17 cellular contexts compared by ENCODE assay signal in genomic region chr14:88004637-88005036, GRCh38.
A peak's percentile ranks its signal among the peaks of the same experiment; 100 is the strongest.
DNase-seq lines count a peak whose midpoint lies in the region; ATAC-seq and TF ChIP-seq lines count a peak whose summit lies in the region.
"Had no signal": no experiment of that assay in that cellular context is flagged by ENCODE, and none has a peak within 500 bp of the region (broad histone marks: within the 10 kb centered on the region; RNA-seq: fewer than 3 reads in every experiment).

No MANE protein-coding gene starts in this region.

- TF ChIP-seq CTCF in DND-41 (IDR thresholded peaks at IDR 0.05; ENCODE audit: borderline replicate concordance, extremely low read depth, low read length, poor library complexity, severe bottlenecking) (no peak), SU-DHL-6 (IDR thresholded peaks at IDR 0.05; ENCODE audit: insufficient read depth, low read length, poor library complexity, severe bottlenecking) (no peak)

- DNase-seq in DND-41 (no peak), globus pallidus (ENCODE audit: low spot score) (no peak)
- DNase-seq in effector memory CD8-positive, alpha-beta T cell: no peak
- DNase-seq: activated CD4-positive, alpha-beta T cell treated with anti-CD3 and anti-CD28 coated beads, Interleukin-2, amount 50 U/mL, for 48 hours; adrenal gland; C1 segment of cervical spinal cord; cortex of kidney; NCI-H1417; NCI-H345; PC-9; retina had no signal

- peak overlapping the region; percentile 89 to 96 for H3K4me3 Mint-ChIP-seq in effector memory CD8-positive, alpha-beta T cell

- H3K9me3 Mint-ChIP-seq in effector memory CD8-positive, alpha-beta T cell: no peaks in the 10 kb centered on the region

- H2AFZ ChIP-seq in DND-41 (ENCODE audit: low read depth, low read length) (no peak overlapping the region), SU-DHL-6 (ENCODE audit: low read depth, low read length, severe bottlenecking) (peak overlapping the region; percentile 89)
- H2AFZ ChIP-seq: hepatocyte, PC-9 had no signal

- H3K36me3 Mint-ChIP-seq in effector memory CD8-positive, alpha-beta T cell (ENCODE audit: insufficient read depth): peaks cover 38% of the 10 kb centered on the region

- H4K20me1 ChIP-seq in BLaER1: no peaks in the 10 kb centered on the region
- H4K20me1 ChIP-seq in DND-41 (ENCODE audit: insufficient read depth, low read length): no peaks in the 10 kb centered on the region
- H4K20me1 ChIP-seq in SU-DHL-6 (ENCODE audit: low read depth, low read length): no peaks in the 10 kb centered on the region

- peak overlapping the region; percentile 69 to 93 for H3K27ac Mint-ChIP-seq in effector memory CD8-positive, alpha-beta T cell

- ATAC-seq in DND-41 (ENCODE audit: insufficient read depth, low read depth) (no peak), HG03442 (IDR thresholded peaks at IDR 0.05; ENCODE audit: unreplicated experiment) (no peak), GM21619 (IDR thresholded peaks at IDR 0.05; ENCODE audit: unreplicated experiment) (no peak), HG03354 (IDR thresholded peaks at IDR 0.05; ENCODE audit: poor library complexity, severe bottlenecking, unreplicated experiment) (no peak)
- ATAC-seq in effector memory CD8-positive, alpha-beta T cell (replicated peaks): no peak

- peak overlapping the region; percentile 81 for H3K4me2 ChIP-seq in BLaER1
- H3K4me2 ChIP-seq in DND-41 (ENCODE audit: insufficient read depth, low read length): 0 out of 2 replicates have a peak overlapping the region, but pooled peaks have one; percentile 79
- peak overlapping the region; percentile 92 for H3K4me2 ChIP-seq in SU-DHL-6 (ENCODE audit: low read depth, low read length, poor library complexity, severe bottlenecking)
- H3K4me2 ChIP-seq: hepatocyte, PC-9 had no signal

- peaks cover 20% of the 10 kb centered on the region for H3F3A ChIP-seq in SU-DHL-6 (ENCODE audit: insufficient read depth)

- no peaks in the 10 kb centered on the region for H3K9me2 ChIP-seq in SU-DHL-6 (replicated peaks; ENCODE audit: insufficient read depth, low read length)

- H3K9ac ChIP-seq in BLaER1 (no peak overlapping the region), DND-41 (ENCODE audit: low read depth, low read length) (no peak overlapping the region), SU-DHL-6 (ENCODE audit: low read length) (peak overlapping the region; percentile 65)

- H3K4me3 ChIP-seq in BLaER1 (peak overlapping the region; percentile 63; the same call in 1 of the 2 replicates), DND-41 (ENCODE audit: low read depth in 1 of 2, low read length in 2 of 2) (no peak overlapping the region), SU-DHL-6 (ENCODE audit: insufficient read depth, low read length, poor library complexity, severe bottlenecking) (peak overlapping the region; percentile 72)
- H3K4me3 ChIP-seq: hepatocyte, PC-9 had no signal

- H3K9me3 ChIP-seq in BLaER1 (no peaks in the 10 kb centered on the region), DND-41 (ENCODE audit: insufficient read depth, low read length, severe bottlenecking) (no peaks in the 10 kb centered on the region), SU-DHL-6 (ENCODE audit: insufficient read depth, low read length) (no peaks in the 10 kb centered on the region)
- H3K9me3 ChIP-seq: adrenal gland had no signal

- H3K27ac ChIP-seq in BLaER1 (no peak overlapping the region), DND-41 (ENCODE audit: low read length) (no peak overlapping the region), SU-DHL-6 (ENCODE audit: low read depth, low read length) (peak overlapping the region; percentile 90)
- H3K27ac ChIP-seq: hepatocyte, PC-9 had no signal

- H3K36me3 ChIP-seq in BLaER1 (no peaks in the 10 kb centered on the region), DND-41 (ENCODE audit: insufficient read depth, low read length) (no peaks in the 10 kb centered on the region), SU-DHL-6 (ENCODE audit: low read length) (no peaks in the 10 kb centered on the region)
- H3K36me3 ChIP-seq: adrenal gland had no signal

- H3K4me1 ChIP-seq in BLaER1 (peaks cover 68% of the 10 kb centered on the region), DND-41 (ENCODE audit: insufficient read depth, low read length) (peaks cover 64% of the 10 kb centered on the region)
- H3K4me1 ChIP-seq: adrenal gland had no signal

- H3K79me2 ChIP-seq in DND-41 (ENCODE audit: insufficient read depth, low read length): peaks cover 24% of the 10 kb centered on the region
- H3K79me2 ChIP-seq in SU-DHL-6 (ENCODE audit: insufficient read depth, low read length): peaks cover 44% of the 10 kb centered on the region
- H3K79me2 ChIP-seq: hepatocyte had no signal

- no peaks in the 10 kb centered on the region for H3K27me3 Mint-ChIP-seq in effector memory CD8-positive, alpha-beta T cell

- H3K4me1 Mint-ChIP-seq in effector memory CD8-positive, alpha-beta T cell (ENCODE audit: low read depth in 2 of 2): peaks cover 31 to 42% of the 10 kb centered on the region in 2 donors

- H3K27me3 ChIP-seq in BLaER1 (no peaks in the 10 kb centered on the region), DND-41 (ENCODE audit: insufficient read depth, low read length, poor library complexity) (no peaks in the 10 kb centered on the region), SU-DHL-6 (ENCODE audit: low read length) (no peaks in the 10 kb centered on the region)
- H3K27me3 ChIP-seq: adrenal gland, hepatocyte had no signal

Comparison
In these comparisons a context has a peak if more than half of its experiments do, and no peak if none do; other contexts are left out.
1. H3K4me3 ChIP-seq: peak in BLaER1 (single experiment) and SU-DHL-6 (single experiment); none in DND-41 (0 of 2).
2. Peak in every context shown above with its lines, with median percentiles within 50 percentile points of each other: H3K4me2 ChIP-seq.